ENCODE assay signal across 8 cellular contexts in genomic region chr11:73178092-73178539, GRCh38. TPM values are rescaled to one million over a fixed set of nuclear protein-coding genes. Genes with fewer than 3 reads are reported as not detected.
DNase-seq lines count a peak whose midpoint lies in the region; ATAC-seq and TF ChIP-seq lines count a peak whose summit lies in the region.

No MANE protein-coding gene starts in this region.

- dilution Hi-C loops in IMR-90 (cut with HindIII; ENCODE audit: low sequenced_read_pairs, unreplicated experiment) = no loop called here

- in situ Hi-C loops in IMR-90 (cut with MboI; ENCODE audit: low sequenced_read_pairs) = loop anchor here (5.0 kb wide), 2 partner anchors 346 to 456 kb away; no protein-coding TSS in a partner anchor

- peaks cover 15% of the 10 kb centered on the region for H3K9me1 ChIP-seq in IMR-90 (ENCODE audit: insufficient read depth, low read length)

- no peaks in the 10 kb centered on the region for H3K36me3 ChIP-seq in BLaER1
- H3K36me3 ChIP-seq in IMR-90 (ENCODE audit: control insufficient read depth, insufficient read depth, low read length) = no peaks in the 10 kb centered on the region
- no peaks in the 10 kb centered on the region for H3K36me3 ChIP-seq in RWPE2 (ENCODE audit: low read depth)

- CTCF ChIA-PET in IMR-90 (lab: Yijun Ruan, JAX) = interaction anchor here (0.9 to 2.7 kb wide), 13 partner anchors 8 to 453 kb away, joined by 3 to 19 read pairs (median 4); partner anchors contain the start of gene STARD10

- ATAC-seq in GM19324 (IDR thresholded peaks at IDR 0.05; ENCODE audit: low FRiP score, unreplicated experiment) = peak; percentile 78
- ATAC-seq in IMR-90 (ENCODE audit: low read depth) = peak; percentile 96
- ATAC-seq in RWPE2 (ENCODE audit: low read depth) = peak; percentile 92

- intact Hi-C loops in IMR-90 (cut with micrococcal nuclease) = loop anchor here (1.0 kb wide), 4 partner anchors 38 to 453 kb away; no protein-coding TSS in a partner anchor

- H2BK20ac ChIP-seq in IMR-90 (ENCODE audit: low read depth, low read length) = peak overlapping the region; percentile 50

- H3K14ac ChIP-seq in IMR-90 (replicated peaks; ENCODE audit: low read depth, low read length) = peak overlapping the region; percentile 42; the same call in 1 of the 2 replicates

- H2BK15ac ChIP-seq in IMR-90 (ENCODE audit: low read depth, low read length) = peak overlapping the region; percentile 85; the same call in 2 of the 3 replicates

- BruUV-seq in IMR-90 (replicated peaks; lab: Mats Ljungman, UMichigan) = no TSS peak

- peak overlapping the region; percentile 29; the same call in 1 of the 2 replicates for H4K91ac ChIP-seq in IMR-90 (ENCODE audit: insufficient read depth, low read depth, low read length)

- H3K4me3 ChIP-seq in BLaER1 (no peak overlapping the region), IMR-90 (ENCODE audit: insufficient read depth, low read depth, low read length) (no peak overlapping the region), RWPE2 (ENCODE audit: severe bottlenecking) (no peak overlapping the region)

- peak overlapping the region; percentile 67 for H2AK9ac ChIP-seq in IMR-90 (replicated peaks; ENCODE audit: low read depth, low read length, poor library complexity)

- peak overlapping the region; percentile 4; the same call in 1 of the 2 replicates for H4K5ac ChIP-seq in IMR-90 (ENCODE audit: low read depth, low read length)

- peak overlapping the region; percentile 69 for H2BK120ac ChIP-seq in IMR-90 (ENCODE audit: low read depth, low read length)

- H3K23ac ChIP-seq in IMR-90 (ENCODE audit: low read depth, low read length) = peak overlapping the region; percentile 18; the same call in 1 of the 2 replicates

- WGBS in IMR-90 (ENCODE audit: extremely low coverage in 2 of 2, insufficient read length in 1 of 2), 2 experiments = 35% methylated on average over 5 of the region's 9 CpGs; no CpG with 5 or more reads in 1 of the 2 experiments

- H3K36me3 Mint-ChIP-seq in osteocyte (ENCODE audit: unreplicated experiment) = no peaks in the 10 kb centered on the region

- peaks cover 9% of the 10 kb centered on the region for H3K4me1 Mint-ChIP-seq in osteocyte (ENCODE audit: unreplicated experiment)

- H3K9me3 Mint-ChIP-seq in osteocyte (ENCODE audit: unreplicated experiment) = peaks cover 4% of the 10 kb centered on the region

- no peak overlapping the region for H3K56ac ChIP-seq in IMR-90 (ENCODE audit: extremely low read depth, insufficient read depth, low read length)

- no peaks in the 10 kb centered on the region for H4K20me1 ChIP-seq in BLaER1
- H4K20me1 ChIP-seq in IMR-90 (ENCODE audit: insufficient read depth, low read length) = no peaks in the 10 kb centered on the region

- TF ChIP-seq RAD21 in IMR-90 (IDR thresholded peaks at IDR 0.05; ENCODE audit: low read length) = peak; percentile 98

- peak overlapping the region; percentile 7; the same call in 1 of the 2 replicates for H3K18ac ChIP-seq in IMR-90 (ENCODE audit: low read depth, low read length)

- peak; percentile 81 for DNase-seq in IMR-90
- no peak for DNase-seq in RWPE2 (ENCODE audit: low spot score)
- peak; percentile 63 for DNase-seq in activated T-helper 9 cell treated with anti-CD3 and anti-CD28 coated beads, Interleukin-2, amount 50 U/mL, for 16 hours (ENCODE audit: low read depth)
- peak; percentile 36 for DNase-seq in foreskin melanocyte
- DNase-seq in osteocyte (ENCODE audit: extremely low spot score, unreplicated experiment) = no peak

- peak overlapping the region; percentile 76 for H3K4ac ChIP-seq in IMR-90 (ENCODE audit: low read depth, low read length)

- peak overlapping the region; percentile 78 for H2AK5ac ChIP-seq in IMR-90 (ENCODE audit: low read depth, low read length)

- H3K9me3 ChIP-seq in BLaER1 (no peaks in the 10 kb centered on the region), IMR-90 (ENCODE audit: control insufficient read depth, insufficient read depth, low read length) (no peaks in the 10 kb centered on the region), RWPE2 (ENCODE audit: severe bottlenecking) (no peaks in the 10 kb centered on the region)

- H3K4me3 Mint-ChIP-seq in osteocyte (ENCODE audit: unreplicated experiment) = no peak overlapping the region

- H3K4me1 ChIP-seq in BLaER1 = peaks cover 37% of the 10 kb centered on the region
- H3K4me1 ChIP-seq in IMR-90 (ENCODE audit: control insufficient read depth, insufficient read depth, low read length) = peaks cover 5% of the 10 kb centered on the region
- peaks cover 11% of the 10 kb centered on the region for H3K4me1 ChIP-seq in RWPE2 (ENCODE audit: insufficient read depth, poor library complexity, severe bottlenecking)

- no peak overlapping the region for H2BK5ac ChIP-seq in IMR-90 (ENCODE audit: low read depth, low read length, poor library complexity, severe bottlenecking)

- TF ChIP-seq CTCF in IMR-90 (conservative IDR thresholded peaks at IDR 0.05; ENCODE audit: low read depth, low read length) (peak; percentile 89), RWPE2 (IDR thresholded peaks at IDR 0.05; ENCODE audit: poor library complexity, severe bottlenecking) (peak; percentile 79), osteocyte (IDR thresholded peaks at IDR 0.05) (peak; percentile 91)

- no peak overlapping the region for H3K9ac ChIP-seq in BLaER1
- no peak overlapping the region for H3K9ac ChIP-seq in IMR-90 (ENCODE audit: low read depth, low read length)

- peak overlapping the region in 1 of 2 experiments; percentile 55; a peak in 2 of 4 replicates for H4K8ac ChIP-seq in IMR-90 (ENCODE audit: low read depth in 2 of 2, low read length in 2 of 2)

- H3K27ac ChIP-seq in BLaER1 (peak overlapping the region; percentile 57; the same call in 1 of the 2 replicates), IMR-90 (ENCODE audit: insufficient read depth, low read length) (no peak overlapping the region), RWPE2 (ENCODE audit: poor library complexity, severe bottlenecking) (peak overlapping the region; percentile 31), temporal lobe (ENCODE audit: low read depth, low read length) (peak overlapping the region; percentile 47)

- POLR2A ChIA-PET in IMR-90 (lab: Charles Lee; ENCODE audit: unreplicated experiment) = no interaction called here

- peaks cover 9% of the 10 kb centered on the region for H3K27me3 Mint-ChIP-seq in osteocyte (ENCODE audit: unreplicated experiment)

- H2AFZ ChIP-seq in IMR-90 (replicated peaks; ENCODE audit: low read length, poor library complexity) = peak overlapping the region; percentile 79

- H3K4me2 ChIP-seq in BLaER1 = peak overlapping the region; percentile 11; the same call in 1 of the 2 replicates
- H3K4me2 ChIP-seq in IMR-90 (ENCODE audit: low read depth, low read length) = no peak overlapping the region

- no peaks in the 10 kb centered on the region for H3K79me1 ChIP-seq in IMR-90 (ENCODE audit: low read depth in 1 of 2, low read length in 2 of 2)

- H3K27ac Mint-ChIP-seq in osteocyte (ENCODE audit: unreplicated experiment) = no peak overlapping the region

- TF ChIP-seq POLR2A in IMR-90 (IDR thresholded peaks at IDR 0.05; ENCODE audit: low read depth, low read length) = peak; percentile 69

- H3K27me3 ChIP-seq in BLaER1 (no peaks in the 10 kb centered on the region), IMR-90 (ENCODE audit: control insufficient read depth, insufficient read depth, low read length) (no peaks in the 10 kb centered on the region; the same call in 1 of the 2 replicates), RWPE2 (ENCODE audit: insufficient read depth, poor library complexity, severe bottlenecking) (no peaks in the 10 kb centered on the region)

TF ChIP-seq in IMR-90, 13 proteins besides CTCF, POLR2A, EP300 and RAD21 (continues in another document):
- TF ChIP-seq CEBPB (IDR thresholded peaks at IDR 0.05; ENCODE audit: low read depth, low read length) (no peak), CHD1 (IDR thresholded peaks at IDR 0.05; ENCODE audit: low read depth, low read length) (no peak), MAFK (IDR thresholded peaks at IDR 0.05; ENCODE audit: low read depth, low read length) (no peak), USF2 (IDR thresholded peaks at IDR 0.05; ENCODE audit: low read depth, low read length) (no peak), MAZ (IDR thresholded peaks at IDR 0.05; ENCODE audit: borderline replicate concordance, low read depth, low read length) (peak; percentile 64; the same call in 1 of the 2 replicates), FOS (IDR thresholded peaks at IDR 0.05; ENCODE audit: low read depth, low read length) (no peak), RCOR1 (IDR thresholded peaks at IDR 0.05; ENCODE audit: insufficient replicate concordance, low read length) (peak; percentile 55), MXI1 (IDR thresholded peaks at IDR 0.05; ENCODE audit: borderline replicate concordance, low read depth, low read length) (peak; percentile 38; the same call in 1 of the 2 replicates), BHLHE40 (IDR thresholded peaks at IDR 0.05; ENCODE audit: low read depth, low read length) (peak; percentile 28; the same call in 1 of the 2 replicates)
- TF ChIP-seq, protein P1, sequence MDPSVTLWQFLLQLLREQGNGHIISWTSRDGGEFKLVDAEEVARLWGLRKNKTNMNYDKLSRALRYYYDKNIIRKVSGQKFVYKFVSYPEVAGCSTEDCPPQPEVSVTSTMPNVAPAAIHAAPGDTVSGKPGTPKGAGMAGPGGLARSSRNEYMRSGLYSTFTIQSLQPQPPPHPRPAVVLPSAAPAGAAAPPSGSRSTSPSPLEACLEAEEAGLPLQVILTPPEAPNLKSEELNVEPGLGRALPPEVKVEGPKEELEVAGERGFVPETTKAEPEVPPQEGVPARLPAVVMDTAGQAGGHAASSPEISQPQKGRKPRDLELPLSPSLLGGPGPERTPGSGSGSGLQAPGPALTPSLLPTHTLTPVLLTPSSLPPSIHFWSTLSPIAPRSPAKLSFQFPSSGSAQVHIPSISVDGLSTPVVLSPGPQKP (IDR thresholded peaks at IDR 0.05; ENCODE audit: borderline replicate concordance, low read depth, low read length) = no peak

RNA-seq across cellular contexts. Expression of gene FCHSD2, which starts 36.0 kb away (rescaled TPM):
- total RNA-seq in IMR-90 (2012; rRNA removed) (5.9 and 8.9 TPM in 2 replicates), osteocyte (39.0 and 39.4 TPM in 2 replicates), temporal lobe (42.8 TPM)
- 16.6 and 18.7 TPM in 2 replicates for polyA plus RNA-seq in IMR-90 (2012; rRNA removed)
- polyA plus RNA-seq in IMR-90 (2012; cell fraction: cytosol; rRNA removed) = 6.0 and 7.2 TPM in 2 replicates
- 11.2 and 40.5 TPM in 2 replicates for polyA plus RNA-seq in IMR-90 (2012; cell fraction: nucleus; rRNA removed; ENCODE audit: low replicate concordance)

RNA-seq across cellular contexts. Expression of gene P2RY2, which starts 40.0 kb away (rescaled TPM):
- not detected in 2 replicates for total RNA-seq in IMR-90 (2012; rRNA removed)
- 0.06 TPM in 1 of 2 replicates, not detected in the other for polyA plus RNA-seq in IMR-90 (2012; rRNA removed)
- 0.02 TPM in 1 of 2 replicates, not detected in the other for polyA plus RNA-seq in IMR-90 (2012; cell fraction: cytosol; rRNA removed)
- 0.07 TPM in 1 of 2 replicates, not detected in the other for polyA plus RNA-seq in IMR-90 (2012; cell fraction: nucleus; rRNA removed; ENCODE audit: low replicate concordance)
- not detected in 2 replicates for total RNA-seq in osteocyte
- total RNA-seq in temporal lobe = not detected

Comparison
In these comparisons a context has a peak if more than half of its experiments do, and no peak if none do; other contexts are left out.
1. DNase-seq: peak in IMR-90 (single experiment), activated T-helper 9 cell treated with anti-CD3 and anti-CD28 coated beads, Interleukin-2, amount 50 U/mL, for 16 hours (single experiment) and foreskin melanocyte (single experiment); none in RWPE2 (single experiment) and osteocyte (single experiment).
2. Peak in every context shown above with its lines, with median percentiles within 50 percentile points of each other: ATAC-seq and CTCF ChIP-seq.